ENCODE assay signal across 24 cellular contexts in the genomic region with DNA sequence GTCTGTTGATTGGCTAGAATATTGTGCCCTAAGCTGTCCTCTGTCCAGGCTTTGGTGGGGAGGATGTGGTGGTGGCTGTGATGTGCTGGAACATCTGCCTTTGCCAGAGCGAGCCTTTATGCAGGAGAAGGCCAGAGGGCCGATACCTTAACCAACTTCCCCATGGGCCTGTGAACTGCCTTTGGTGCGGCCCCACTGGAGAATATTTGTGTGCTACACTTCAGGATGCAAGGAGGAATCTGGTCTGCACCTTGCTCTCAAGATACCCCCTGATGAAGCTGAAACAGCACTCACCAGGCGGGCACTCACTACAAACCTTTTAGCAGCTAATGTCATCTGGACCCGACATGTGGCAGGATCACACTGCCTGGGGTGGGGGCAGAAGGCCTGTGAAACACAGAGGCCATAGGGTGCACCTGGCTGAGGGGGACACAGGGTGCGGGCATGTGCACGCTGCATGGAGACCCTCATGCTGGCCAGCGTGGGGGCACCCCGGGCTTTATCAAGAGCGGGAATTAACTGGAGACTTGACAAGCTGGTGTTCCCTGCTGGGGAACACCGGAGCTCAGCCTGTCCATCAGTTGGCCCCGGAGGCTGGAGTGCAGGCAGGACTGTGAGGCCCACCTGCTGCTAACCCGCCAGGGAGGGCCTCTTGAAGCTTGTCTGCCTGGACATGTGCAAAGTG. TPM values are rescaled to one million over a fixed set of nuclear protein-coding genes. Genes with fewer than 3 reads are reported as not detected.
DNase-seq lines count a peak whose midpoint lies in the region; ATAC-seq and TF ChIP-seq lines count a peak whose summit lies in the region.
"Had no signal": no experiment of that assay in that cellular context is flagged by ENCODE, and none has a peak within 500 bp of the region (broad histone marks: within the 10 kb centered on the region; RNA-seq: fewer than 3 reads in every experiment).

No MANE protein-coding gene starts in this region.

- no peaks in the 10 kb centered on the region for H3K79me2 ChIP-seq in OCI-LY3 (ENCODE audit: low read length)
- H3K79me2 ChIP-seq in neural progenitor cell (ENCODE audit: low read depth): no peaks in the 10 kb centered on the region

- peaks cover 0 to 10% (median 0%) of the 10 kb centered on the region in 11 experiments; a peak in 6 of 22 replicates for H3K9me3 ChIP-seq in BLaER1 treated with 17β-estradiol and CSF1 and Interleukin-3, amounts not matched to agents 10 nM and 100 nM (replicated peaks in 1 of 11)
- H3K9me3 ChIP-seq in OCI-LY3 (ENCODE audit: insufficient read depth, low read length) (no peaks in the 10 kb centered on the region), neural progenitor cell (ENCODE audit: low read depth) (no peaks in the 10 kb centered on the region)
- H3K9me3 ChIP-seq: Caco-2 had no signal

- H2AFZ ChIP-seq in OCI-LY3 (ENCODE audit: low read depth, low read length) (peak overlapping the region; percentile 42; the same call in 1 of the 2 replicates), neural progenitor cell (replicated peaks) (no peak overlapping the region)

- H3K4me2 ChIP-seq in BLaER1 treated with 17β-estradiol and CSF1 and Interleukin-3, amounts not matched to agents 10 nM and 100 nM: peak overlapping the region in 9 of 11 experiments; percentile 55 to 94 (median 85); a peak in 16 of 22 replicates
- H3K4me2 ChIP-seq in OCI-LY3 (ENCODE audit: low read length) (peak overlapping the region; percentile 71), neural progenitor cell (peak overlapping the region; percentile 13)

- peaks cover 0 to 24% (median 8%) of the 10 kb centered on the region in 11 experiments; a peak in 11 of 22 replicates for H3K36me3 ChIP-seq in BLaER1 treated with 17β-estradiol and CSF1 and Interleukin-3, amounts not matched to agents 10 nM and 100 nM
- no peaks in the 10 kb centered on the region for H3K36me3 ChIP-seq in OCI-LY3 (replicated peaks; ENCODE audit: low read depth, low read length)
- no peaks in the 10 kb centered on the region for H3K36me3 ChIP-seq in neural progenitor cell
- H3K36me3 ChIP-seq: brain microvascular endothelial cell had no signal

- peaks cover 12% of the 10 kb centered on the region for H3K4me1 Mint-ChIP-seq in neural progenitor cell
- H3K4me1 Mint-ChIP-seq: activated CD4-positive, alpha-beta T cell treated with anti-CD3 and anti-CD28 coated beads for 36 hours; activated CD8-positive, alpha-beta memory T cell treated with anti-CD3 and anti-CD28 coated beads, Interleukin-2, amount 10 ng/mL, durations not matched to agents 7 days and 5 days; activated naive CD8-positive, alpha-beta T cell treated with anti-CD3 and anti-CD28 coated beads, Interleukin-2, amount 50 U/mL, for 24 hours had no signal

- H3K27ac Mint-ChIP-seq in neural progenitor cell: no peak overlapping the region
- H3K27ac Mint-ChIP-seq: activated CD4-positive, alpha-beta T cell treated with anti-CD3 and anti-CD28 coated beads for 36 hours; activated CD8-positive, alpha-beta memory T cell treated with anti-CD3 and anti-CD28 coated beads, Interleukin-2, amount 10 ng/mL, durations not matched to agents 7 days and 5 days; activated naive CD8-positive, alpha-beta T cell treated with anti-CD3 and anti-CD28 coated beads, Interleukin-2, amount 50 U/mL, for 24 hours; activated T-helper 2 cell treated with anti-CD3 and anti-CD28 coated beads, Interferon-gamma antibody, Interleukin-2, Interleukin-4, amounts not matched to agents 10 μg/mL and 5 μg/mL and 100 μg/mL, durations not matched to agents 14 hours and 24 hours and 36 hours; stimulated activated naive CD8-positive, alpha-beta T cell treated with anti-CD3 and anti-CD28 coated beads, Interleukin-15, Interleukin-2, amounts not matched to agents 100 ng/mL and 50 ng/mL, for 24 hours had no signal

- no peak overlapping the region for H3K27ac ChIP-seq in BLaER1 treated with 17β-estradiol and CSF1 and Interleukin-3, amounts not matched to agents 10 nM and 100 nM
- peak overlapping the region; percentile 63 for H3K27ac ChIP-seq in OCI-LY3 (ENCODE audit: low read length)
- no peak overlapping the region for H3K27ac ChIP-seq in neural progenitor cell
- H3K27ac ChIP-seq: brain microvascular endothelial cell had no signal

- TF ChIP-seq CTCF in OCI-LY3 (IDR thresholded peaks at IDR 0.05; ENCODE audit: low read depth, low read length): no peak
- TF ChIP-seq CTCF in neural progenitor cell (IDR thresholded peaks at IDR 0.05): no peak

- no peaks in the 10 kb centered on the region for H3K36me3 Mint-ChIP-seq in neural progenitor cell
- H3K36me3 Mint-ChIP-seq: activated CD8-positive, alpha-beta memory T cell treated with anti-CD3 and anti-CD28 coated beads, Interleukin-2, amount 10 ng/mL, durations not matched to agents 7 days and 5 days had no signal

- H4K20me1 ChIP-seq in BLaER1 treated with 17β-estradiol and CSF1 and Interleukin-3, amounts not matched to agents 10 nM and 100 nM: peaks cover 0 to 55% (median 0%) of the 10 kb centered on the region in 11 experiments; a peak in 7 of 22 replicates
- H4K20me1 ChIP-seq in OCI-LY3 (ENCODE audit: insufficient read depth, low read length) (no peaks in the 10 kb centered on the region), neural progenitor cell (ENCODE audit: low read depth) (no peaks in the 10 kb centered on the region)

- no peak for ATAC-seq in GM21619 (IDR thresholded peaks at IDR 0.05; ENCODE audit: unreplicated experiment)
- ATAC-seq in HG03139 (IDR thresholded peaks at IDR 0.05; ENCODE audit: unreplicated experiment): no peak
- ATAC-seq: activated CD4-positive, alpha-beta T cell treated with anti-CD3 and anti-CD28 coated beads for 36 hours; activated CD8-positive, alpha-beta memory T cell treated with anti-CD3 and anti-CD28 coated beads, Interleukin-2, amount 10 ng/mL, durations not matched to agents 7 days and 5 days; HCT116; left colon had no signal

- peak; percentile 82 for DNase-seq in DMS79 treated with DMSO at 0.1 percent for 48 hours (lab: John Stamatoyannopoulos, UW)
- no peak for DNase-seq in neural progenitor cell (ENCODE audit: low spot score)
- DNase-seq in cerebellum (ENCODE audit: low spot score): no peak
- DNase-seq: activated CD4-positive, alpha-beta T cell treated with anti-CD3 and anti-CD28 coated beads for 36 hours; activated CD8-positive, alpha-beta memory T cell treated with anti-CD3 and anti-CD28 coated beads, Interleukin-2, amount 10 ng/mL, durations not matched to agents 7 days and 5 days; activated naive CD8-positive, alpha-beta T cell treated with anti-CD3 and anti-CD28 coated beads, Interleukin-2, amount 50 U/mL, for 24 hours; AML-193; brain microvascular endothelial cell; Caco-2; cortex of kidney; midbrain; NCI-H1436 treated with DMSO at 0.1 percent for 48 hours; NCI-H446 treated with DMSO at 0.1 percent for 48 hours; stimulated activated CD4-positive, alpha-beta T cell treated with anti-CD3 and anti-CD28 coated beads, Interleukin-4, amount 100 ng/mL, for 24 hours; SW 1271 had no signal

- no peak overlapping the region for H3K4me3 ChIP-seq in BLaER1 treated with 17β-estradiol and CSF1 and Interleukin-3, amounts not matched to agents 10 nM and 100 nM
- no peak overlapping the region for H3K4me3 ChIP-seq in OCI-LY3 (ENCODE audit: low read length)
- no peak overlapping the region for H3K4me3 ChIP-seq in neural progenitor cell

- no peak overlapping the region for H3K4me3 Mint-ChIP-seq in neural progenitor cell
- H3K4me3 Mint-ChIP-seq: activated CD4-positive, alpha-beta T cell treated with anti-CD3 and anti-CD28 coated beads for 36 hours; activated CD8-positive, alpha-beta memory T cell treated with anti-CD3 and anti-CD28 coated beads, Interleukin-2, amount 10 ng/mL, durations not matched to agents 7 days and 5 days; activated naive CD8-positive, alpha-beta T cell treated with anti-CD3 and anti-CD28 coated beads, Interleukin-2, amount 50 U/mL, for 24 hours; stimulated activated naive CD8-positive, alpha-beta T cell treated with anti-CD3 and anti-CD28 coated beads, Interleukin-15, Interleukin-2, amounts not matched to agents 100 ng/mL and 50 ng/mL, for 24 hours had no signal

- peaks cover 2% of the 10 kb centered on the region for H3K27me3 Mint-ChIP-seq in neural progenitor cell (ENCODE audit: insufficient read depth, low read depth)

- peaks cover 22 to 84% (median 79%) of the 10 kb centered on the region in 10 experiments for H3K4me1 ChIP-seq in BLaER1 treated with 17β-estradiol and CSF1 and Interleukin-3, amounts not matched to agents 10 nM and 100 nM
- H3K4me1 ChIP-seq in OCI-LY3 (ENCODE audit: low read length) (peaks cover 79% of the 10 kb centered on the region), neural progenitor cell (peaks cover 12% of the 10 kb centered on the region)
- H3K4me1 ChIP-seq: Caco-2 had no signal

- H3K9me3 Mint-ChIP-seq in neural progenitor cell: no peaks in the 10 kb centered on the region
- H3K9me3 Mint-ChIP-seq: activated naive CD8-positive, alpha-beta T cell treated with anti-CD3 and anti-CD28 coated beads, Interleukin-2, amount 50 U/mL, for 24 hours; activated T-helper 2 cell treated with anti-CD3 and anti-CD28 coated beads, Interferon-gamma antibody, Interleukin-2, Interleukin-4, amounts not matched to agents 10 μg/mL and 5 μg/mL and 100 μg/mL, durations not matched to agents 14 hours and 24 hours and 36 hours; stimulated activated naive CD8-positive, alpha-beta T cell treated with anti-CD3 and anti-CD28 coated beads, Interleukin-15, Interleukin-2, amounts not matched to agents 100 ng/mL and 50 ng/mL, for 24 hours had no signal

- H3K9ac ChIP-seq in BLaER1 treated with 17β-estradiol and CSF1 and Interleukin-3, amounts not matched to agents 10 nM and 100 nM: no peak overlapping the region; a peak in 1 of 22 replicates
- H3K9ac ChIP-seq in OCI-LY3 (ENCODE audit: low read length) (peak overlapping the region; percentile 52; the same call in 1 of the 2 replicates), neural progenitor cell (no peak overlapping the region)

- no peaks in the 10 kb centered on the region for H3K27me3 ChIP-seq in BLaER1 treated with 17β-estradiol and CSF1 and Interleukin-3, amounts not matched to agents 10 nM and 100 nM
- H3K27me3 ChIP-seq in OCI-LY3 (ENCODE audit: low read depth, low read length) (no peaks in the 10 kb centered on the region), neural progenitor cell (no peaks in the 10 kb centered on the region)
- H3K27me3 ChIP-seq: brain microvascular endothelial cell had no signal

- H3F3A ChIP-seq in neural progenitor cell (ENCODE audit: low read depth): no peaks in the 10 kb centered on the region

RNA-seq across cellular contexts. Expression of a gene that starts 16.4 kb away (rescaled TPM):
- not detected in 2 replicates for total RNA-seq in neural progenitor cell (ENCODE audit: low replicate concordance)
- total RNA-seq in cerebellum: not detected
- total RNA-seq: activated CD4-positive, alpha-beta T cell treated with anti-CD3 and anti-CD28 coated beads for 36 hours; activated CD8-positive, alpha-beta memory T cell treated with anti-CD3 and anti-CD28 coated beads, Interleukin-2, amount 10 ng/mL, durations not matched to agents 7 days and 5 days; activated T-helper 2 cell treated with anti-CD3 and anti-CD28 coated beads, Interferon-gamma antibody, Interleukin-2, Interleukin-4, amounts not matched to agents 10 μg/mL and 5 μg/mL and 100 μg/mL, durations not matched to agents 14 hours and 24 hours and 36 hours; Caco-2; left colon; pulmonary artery endothelial cell had no signal

Comparison
In these comparisons a context has a peak if more than half of its experiments do, and no peak if none do; other contexts are left out.
1. H3K4me2 ChIP-seq: peak in every context shown above with its lines; median percentile 85 in BLaER1 treated with 17β-estradiol and CSF1 and Interleukin-3, amounts not matched to agents 10 nM and 100 nM; 71 in OCI-LY3; 13 in neural progenitor cell.